In genomic region chr5:34718516-34718915, GRCh38 we compare ENCODE assay signal across 1 cellular context.
TF ChIP-seq lines count a peak whose summit lies in the region.

No MANE protein-coding gene starts in this region.

TF ChIP-seq in WTC11, 78 proteins besides CTCF, POLR2A, EP300 and RAD21 (continued from another document):
- TF ChIP-seq, protein P1, sequence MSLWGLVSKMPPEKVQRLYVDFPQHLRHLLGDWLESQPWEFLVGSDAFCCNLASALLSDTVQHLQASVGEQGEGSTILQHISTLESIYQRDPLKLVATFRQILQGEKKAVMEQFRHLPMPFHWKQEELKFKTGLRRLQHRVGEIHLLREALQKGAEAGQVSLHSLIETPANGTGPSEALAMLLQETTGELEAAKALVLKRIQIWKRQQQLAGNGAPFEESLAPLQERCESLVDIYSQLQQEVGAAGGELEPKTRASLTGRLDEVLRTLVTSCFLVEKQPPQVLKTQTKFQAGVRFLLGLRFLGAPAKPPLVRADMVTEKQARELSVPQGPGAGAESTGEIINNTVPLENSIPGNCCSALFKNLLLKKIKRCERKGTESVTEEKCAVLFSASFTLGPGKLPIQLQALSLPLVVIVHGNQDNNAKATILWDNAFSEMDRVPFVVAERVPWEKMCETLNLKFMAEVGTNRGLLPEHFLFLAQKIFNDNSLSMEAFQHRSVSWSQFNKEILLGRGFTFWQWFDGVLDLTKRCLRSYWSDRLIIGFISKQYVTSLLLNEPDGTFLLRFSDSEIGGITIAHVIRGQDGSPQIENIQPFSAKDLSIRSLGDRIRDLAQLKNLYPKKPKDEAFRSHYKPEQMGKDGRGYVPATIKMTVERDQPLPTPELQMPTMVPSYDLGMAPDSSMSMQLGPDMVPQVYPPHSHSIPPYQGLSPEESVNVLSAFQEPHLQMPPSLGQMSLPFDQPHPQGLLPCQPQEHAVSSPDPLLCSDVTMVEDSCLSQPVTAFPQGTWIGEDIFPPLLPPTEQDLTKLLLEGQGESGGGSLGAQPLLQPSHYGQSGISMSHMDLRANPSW (CRISPR knock-in tag; conservative IDR thresholded peaks at IDR 0.05; ENCODE audit: low read depth): no peak
- TF ChIP-seq GTF2I (CRISPR knock-in tag; conservative IDR thresholded peaks at IDR 0.05): no peak
- TF ChIP-seq TCF7 (CRISPR knock-in tag; IDR thresholded peaks at IDR 0.05; ENCODE audit: low read depth): no peak
- no peak for TF ChIP-seq MXD4 (CRISPR knock-in tag; IDR thresholded peaks at IDR 0.05; ENCODE audit: borderline replicate concordance)
- TF ChIP-seq NR1H2 (CRISPR knock-in tag; IDR thresholded peaks at IDR 0.05): no peak
- no peak for TF ChIP-seq SMAD4 (CRISPR knock-in tag; IDR thresholded peaks at IDR 0.05)
- TF ChIP-seq, protein P2, sequence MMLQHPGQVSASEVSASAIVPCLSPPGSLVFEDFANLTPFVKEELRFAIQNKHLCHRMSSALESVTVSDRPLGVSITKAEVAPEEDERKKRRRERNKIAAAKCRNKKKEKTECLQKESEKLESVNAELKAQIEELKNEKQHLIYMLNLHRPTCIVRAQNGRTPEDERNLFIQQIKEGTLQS (CRISPR knock-in tag; conservative IDR thresholded peaks at IDR 0.05): no peak
- no peak for TF ChIP-seq ZBTB21 (CRISPR knock-in tag; IDR thresholded peaks at IDR 0.05; ENCODE audit: borderline replicate concordance)
- TF ChIP-seq JAZF1 (CRISPR knock-in tag; IDR thresholded peaks at IDR 0.05): no peak
- TF ChIP-seq, protein P3, sequence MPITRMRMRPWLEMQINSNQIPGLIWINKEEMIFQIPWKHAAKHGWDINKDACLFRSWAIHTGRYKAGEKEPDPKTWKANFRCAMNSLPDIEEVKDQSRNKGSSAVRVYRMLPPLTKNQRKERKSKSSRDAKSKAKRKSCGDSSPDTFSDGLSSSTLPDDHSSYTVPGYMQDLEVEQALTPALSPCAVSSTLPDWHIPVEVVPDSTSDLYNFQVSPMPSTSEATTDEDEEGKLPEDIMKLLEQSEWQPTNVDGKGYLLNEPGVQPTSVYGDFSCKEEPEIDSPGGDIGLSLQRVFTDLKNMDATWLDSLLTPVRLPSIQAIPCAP (CRISPR knock-in tag; IDR thresholded peaks at IDR 0.05): no peak
- TF ChIP-seq SP1 (CRISPR knock-in tag; conservative IDR thresholded peaks at IDR 0.05): no peak
- TF ChIP-seq SOX15 (CRISPR knock-in tag; IDR thresholded peaks at IDR 0.05): no peak
- no peak for TF ChIP-seq ZNF138 (CRISPR knock-in tag; conservative IDR thresholded peaks at IDR 0.05)
- no peak for TF ChIP-seq ZNF423 (CRISPR knock-in tag; IDR thresholded peaks at IDR 0.05)
- no peak for TF ChIP-seq ZNF416 (CRISPR knock-in tag; IDR thresholded peaks at IDR 0.05)
- no peak for TF ChIP-seq CBFB (CRISPR knock-in tag; IDR thresholded peaks at IDR 0.05; ENCODE audit: low read depth)
- TF ChIP-seq ZNF121 (CRISPR knock-in tag; IDR thresholded peaks at IDR 0.05): no peak
- TF ChIP-seq MLX (CRISPR knock-in tag; IDR thresholded peaks at IDR 0.05): no peak
